19 cellular contexts compared by ENCODE assay signal in the genomic region with DNA sequence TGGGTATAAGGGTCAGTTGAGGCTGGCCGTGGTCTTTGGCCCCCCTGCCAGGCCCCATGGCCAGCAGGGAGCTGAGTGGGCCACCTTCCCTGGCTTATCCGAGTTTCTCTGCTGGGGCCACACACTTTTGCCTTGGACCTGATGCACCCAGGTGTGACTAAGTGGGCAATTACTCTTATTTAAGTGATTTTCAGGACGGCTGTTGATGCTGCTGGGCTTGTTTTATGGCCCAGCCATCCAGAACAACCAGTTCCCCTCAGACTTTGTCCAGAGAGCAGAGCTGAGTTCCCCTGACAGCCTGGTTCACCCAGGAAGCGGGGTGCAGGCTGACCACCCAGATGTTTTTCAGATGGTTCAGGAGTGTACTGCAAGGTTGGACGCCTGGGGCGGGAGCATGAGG.
A peak's percentile ranks its signal among the peaks of the same experiment; 100 is the strongest.
DNase-seq lines count a peak whose midpoint lies in the region; ATAC-seq and TF ChIP-seq lines count a peak whose summit lies in the region.
"Had no signal": no experiment of that assay in that cellular context is flagged by ENCODE, and none has a peak within 500 bp of the region (broad histone marks: within the 10 kb centered on the region; RNA-seq: fewer than 3 reads in every experiment).

No MANE protein-coding gene starts in this region.

- 0 out of 2 replicates have a peak overlapping the region, but pooled peaks have one; percentile 2 for H3K4me2 ChIP-seq in PC-3 (ENCODE audit: low read length)

- DNase-seq in NCI-H2029 (lab: John Stamatoyannopoulos, UW) (peak; percentile 0), NCI-H2029 treated with DMSO at 0.1 percent for 48 hours (lab: John Stamatoyannopoulos, UW) (no peak), NCI-H187 treated with DMSO at 0.1 percent for 48 hours (lab: John Stamatoyannopoulos, UW) (peak; percentile 52), PC-3 (no peak), tibial artery (no peak), nucleus accumbens (lab: John Stamatoyannopoulos, UW) (no peak), NCI-H446 (lab: John Stamatoyannopoulos, UW) (no peak)
- DNase-seq in activated CD8-positive, alpha-beta memory T cell treated with anti-CD3 and anti-CD28 coated beads, Interleukin-2, amount 50 U/mL, for 4 hours, result no peak
- DNase-seq: 8988T; GF-D8; GM23248; KBM-7; NCI-H1048; NCI-H2081; NCI-H2227 treated with DMSO at 0.1 percent for 48 hours; NK-92 treated with Interleukin-12 subunit alpha and Interleukin-12 subunit beta, amount 100 ng/mL, for 24 hours; OCI-M1 had no signal

- H3K4me3 ChIP-seq in PC-3 (ENCODE audit: low read length), result no peak overlapping the region
- no peak overlapping the region for H3K4me3 ChIP-seq in tibial artery
- H3K4me3 ChIP-seq: GM23248, SJSA1 had no signal

- no peak overlapping the region for H3K9ac ChIP-seq in PC-3 (ENCODE audit: low read length)
- H3K9ac ChIP-seq: GM23248 had no signal

- no TSS peak for BruUV-seq in PC-3 (replicated peaks; lab: Mats Ljungman, UMichigan)

- H3K9me3 ChIP-seq in PC-3 (ENCODE audit: low read length) (no peaks in the 10 kb centered on the region), tibial artery (no peaks in the 10 kb centered on the region)
- H3K9me3 ChIP-seq: SJSA1 had no signal

- H3F3A ChIP-seq in PC-3 (ENCODE audit: low read length, unreplicated experiment), result no peaks in the 10 kb centered on the region

- H3K36me3 ChIP-seq in PC-3 (ENCODE audit: low read depth, low read length) (no peaks in the 10 kb centered on the region), tibial artery (no peaks in the 10 kb centered on the region)

- CTCF ChIA-PET in PC-3 (lab: Charles Lee), result no interaction called here

- H4K20me1 ChIP-seq in PC-3 (ENCODE audit: low read length), result no peaks in the 10 kb centered on the region

- no peak for TF ChIP-seq CTCF in PC-3 (conservative IDR thresholded peaks at IDR 0.05; ENCODE audit: low read depth, low read length)
- TF ChIP-seq CTCF in tibial artery (IDR thresholded peaks at IDR 0.05), result no peak

- peaks cover 16% of the 10 kb centered on the region for H3K4me1 ChIP-seq in PC-3 (ENCODE audit: insufficient read depth, low read length)
- peaks cover 0 to 57% (median 44%) of the 10 kb centered on the region in 4 donors for H3K4me1 ChIP-seq in tibial artery

- ATAC-seq in PC-3, result no peak

- no peaks in the 10 kb centered on the region for H3K79me2 ChIP-seq in PC-3 (ENCODE audit: low read length)

- H3K27me3 ChIP-seq in PC-3 (ENCODE audit: low read length) (no peaks in the 10 kb centered on the region), tibial artery (no peaks in the 10 kb centered on the region)
- H3K27me3 ChIP-seq: SJSA1 had no signal

- H3K27ac ChIP-seq in PC-3 (ENCODE audit: low read length), result no peak overlapping the region
- H3K27ac ChIP-seq in tibial artery, result peak overlapping the region; percentile 48 to 68
- H3K27ac ChIP-seq: GM23248, HL-60, SJSA1 had no signal

- POLR2A ChIA-PET in PC-3 (lab: Charles Lee; ENCODE audit: unreplicated experiment), result no interaction called here

- intact Hi-C loops in PC-3 (cut with micrococcal nuclease), result no loop called here
- intact Hi-C loops in tibial artery (cut with DNase I; ENCODE audit: low total_unique reads), result no loop called here

- no peak overlapping the region for H2AFZ ChIP-seq in PC-3 (ENCODE audit: low read length)
- H2AFZ ChIP-seq: GM23248 had no signal

- H3K9me2 ChIP-seq in PC-3 (replicated peaks; ENCODE audit: low read length), result no peaks in the 10 kb centered on the region

Comparison
In these comparisons a context has a peak if more than half of its experiments do, and no peak if none do; other contexts are left out.
1. DNase-seq: peak in NCI-H2029 (single experiment) and NCI-H187 treated with DMSO at 0.1 percent for 48 hours (single experiment); none in NCI-H2029 treated with DMSO at 0.1 percent for 48 hours (single experiment), PC-3 (single experiment), tibial artery (0 of 2), nucleus accumbens (0 of 56), NCI-H446 (0 of 2) and activated CD8-positive, alpha-beta memory T cell treated with anti-CD3 and anti-CD28 coated beads, Interleukin-2, amount 50 U/mL, for 4 hours (single experiment).